29 cellular contexts compared by ENCODE assay signal in genomic region chr3:143478124-143478693, GRCh38.
DNase-seq lines count a peak whose midpoint lies in the region; ATAC-seq, FAIRE-seq and TF ChIP-seq lines count a peak whose summit lies in the region.
"Had no signal": no experiment of that assay in that cellular context is flagged by ENCODE, and none has a peak within 500 bp of the region (broad histone marks: within the 10 kb centered on the region; RNA-seq: fewer than 3 reads in every experiment).

No MANE protein-coding gene starts in this region.

- BruUV-seq in K562 (replicated peaks; lab: Mats Ljungman, UMichigan) = no TSS peak

- H3K4me3 ChIP-seq in K562 (no peak overlapping the region), upper lobe of right lung (no peak overlapping the region), stomach (no peak overlapping the region)
- H3K4me3 ChIP-seq: Peyer's patch, sigmoid colon, SJCRH30, testis had no signal

- peak; percentile 60 for ATAC-seq in GM21723 (IDR thresholded peaks at IDR 0.05; ENCODE audit: unreplicated experiment)
- ATAC-seq in K562 = no peak; the same call in 1 of the 3 replicates
- peak; percentile 45 for ATAC-seq in upper lobe of right lung
- ATAC-seq: esophagus mucosa; natural killer cell treated with Interleukin-12 subunit alpha and Interleukin-12 subunit beta and Interleukin-15 and Interleukin-18, amount 100 ng/mL, for 72 hours had no signal

- no peak for DNase-seq in K562 (ENCODE audit: extremely low read depth in 1 of 4, low spot score in 3 of 4)
- DNase-seq in medulla oblongata (ENCODE audit: extremely low spot score) = peak; percentile 19
- DNase-seq in upper lobe of right lung = no peak
- DNase-seq in UCSD-AML1 (lab: John Stamatoyannopoulos, UW; ENCODE audit: unreplicated experiment) = no peak
- DNase-seq in stomach = no peak
- no peak for DNase-seq in NCI-H2196 (lab: John Stamatoyannopoulos, UW; ENCODE audit: unreplicated experiment)
- DNase-seq: activated CD4-positive, alpha-beta T cell treated with anti-CD3 and anti-CD28 coated beads, Interleukin-2, amount 50 U/mL, for 4 hours; activated CD8-positive, alpha-beta memory T cell treated with anti-CD3 and anti-CD28 coated beads, Interleukin-2, amount 50 U/mL, for 4 hours; activated effector memory CD4-positive, alpha-beta T cell treated with Interleukin-2 at 50 U/mL for 16 hours; CD4-positive, CD25-positive, alpha-beta regulatory T cell; effector memory CD4-positive, alpha-beta T cell; hypothalamus; Kasumi-1; NCI-H1048; NCI-H2029; NCI-H446; Peyer's patch; posterior cingulate gyrus; sigmoid colon; SJCRH30; stimulated activated CD4-positive, alpha-beta T cell treated with anti-CD3 and anti-CD28 coated beads, Interleukin-15, amount 100 ng/mL, for 24 hours; testis; WERI-Rb-1 had no signal

- CTCF ChIA-PET in K562 (lab: Yijun Ruan, JAX; ENCODE audit: low intra/inter-chr PET ratio) = no interaction called here

- peak overlapping the region; percentile 21; the same call in 1 of the 2 replicates for H3K4me2 ChIP-seq in K562 (ENCODE audit: insufficient read depth, low read length)

- no peaks in the 10 kb centered on the region for H4K20me1 ChIP-seq in K562 (replicated peaks; ENCODE audit: control insufficient read depth, insufficient read depth, low read length)

- TF ChIP-seq CTCF in K562 (IDR thresholded peaks at IDR 0.05 in 2 of 3, conservative IDR thresholded peaks at IDR 0.05 in 1 of 3; ENCODE audit: insufficient read depth in 2 of 3, low read depth in 1 of 3, low read length in 3 of 3) = no peak
- TF ChIP-seq CTCF in upper lobe of right lung (IDR thresholded peaks at IDR 0.05) = no peak
- no peak for TF ChIP-seq CTCF in stomach (IDR thresholded peaks at IDR 0.05)

- peak overlapping the region; percentile 53 for H2AFZ ChIP-seq in K562 (ENCODE audit: low read depth, low read length)

- H3K4me1 ChIP-seq in K562 (replicated peaks in 1 of 2; ENCODE audit: control insufficient read depth in 2 of 2, insufficient read depth in 2 of 2, low read length in 2 of 2) = peaks cover 0 to 2% of the 10 kb centered on the region in 2 experiments; a peak in 1 of 5 replicates
- H3K4me1 ChIP-seq in upper lobe of right lung = no peaks in the 10 kb centered on the region
- H3K4me1 ChIP-seq in stomach = peaks cover 0 to 6% (median 0%) of the 10 kb centered on the region in 4 donors
- H3K4me1 ChIP-seq: Peyer's patch, sigmoid colon, testis had no signal

- H3K27ac ChIP-seq in K562 (ENCODE audit: extremely low read depth, low read depth, low read length) (no peak overlapping the region), upper lobe of right lung (no peak overlapping the region), stomach (no peak overlapping the region)
- H3K27ac ChIP-seq: Peyer's patch, sigmoid colon, SJCRH30, testis, WERI-Rb-1 had no signal

- TF ChIP-seq EP300 in K562 (IDR thresholded peaks at IDR 0.05; ENCODE audit: low read length) (no peak), stomach (IDR thresholded peaks at IDR 0.05) (no peak)

- H3K9ac ChIP-seq in K562 (ENCODE audit: insufficient read depth in 1 of 2, low read depth in 2 of 2, low read length in 2 of 2) = no peak overlapping the region

- POLR2A ChIA-PET in K562 (lab: Yijun Ruan, JAX) = interaction anchor here (1.0 kb wide), 1 partner anchor 9 kb away, joined by 3 read pairs; no protein-coding TSS in a partner anchor

- no peaks in the 10 kb centered on the region for H3K79me2 ChIP-seq in K562 (ENCODE audit: control insufficient read depth, insufficient read depth, low read length)

- no peaks in the 10 kb centered on the region for H3K9me1 ChIP-seq in K562 (ENCODE audit: control insufficient read depth, insufficient read depth, low read length)

- H3K27me3 ChIP-seq in K562 (ENCODE audit: control insufficient read depth in 2 of 2, insufficient read depth in 2 of 2, low read length in 2 of 2) = no peaks in the 10 kb centered on the region; a peak in 1 of 5 replicates
- no peaks in the 10 kb centered on the region for H3K27me3 ChIP-seq in upper lobe of right lung
- H3K27me3 ChIP-seq in stomach = no peaks in the 10 kb centered on the region
- H3K27me3 ChIP-seq: Peyer's patch, sigmoid colon, SJCRH30, testis had no signal

- peak; percentile 15 for FAIRE-seq in K562 (lab: Jason Lieb, UNC)
- FAIRE-seq: frontal cortex, HTR-8/SVneo, keratinocyte had no signal

- no peak for TF ChIP-seq POLR2A in K562 (conservative IDR thresholded peaks at IDR 0.05)
- TF ChIP-seq POLR2A in stomach (IDR thresholded peaks at IDR 0.05) = no peak

- in situ Hi-C loops in K562 (cut with MboI) = no loop called here

- H3K36me3 ChIP-seq in K562 (ENCODE audit: control insufficient read depth, insufficient read depth, low read length) (no peaks in the 10 kb centered on the region), upper lobe of right lung (no peaks in the 10 kb centered on the region), stomach (no peaks in the 10 kb centered on the region)
- H3K36me3 ChIP-seq: Peyer's patch, sigmoid colon, SJCRH30, WERI-Rb-1 had no signal

- intact Hi-C loops in K562 (cut with micrococcal nuclease) (no loop called here), upper lobe of right lung (cut with DNase I) (no loop called here), stomach (cut with DNase I; ENCODE audit: low total_unique reads) (no loop called here)

- TF ChIP-seq RAD21 in K562 (CRISPR knock-in tag; conservative IDR thresholded peaks at IDR 0.05 in 1 of 2, IDR thresholded peaks at IDR 0.05 in 1 of 2) = no peak

- 0% methylated on average over 3 of the region's 3 CpGs for WGBS in K562 (ENCODE audit: insufficient coverage, low coverage, missing lambda C conversion rate)
- 23 to 57% (median 36%) methylated on average over 3 of the region's 3 CpGs for WGBS in stomach, 5 donors

- no peaks in the 10 kb centered on the region for H3K9me3 ChIP-seq in K562 (replicated peaks; ENCODE audit: control insufficient read depth, insufficient read depth, low read depth, low read length)
- H3K9me3 ChIP-seq in upper lobe of right lung = no peaks in the 10 kb centered on the region
- H3K9me3 ChIP-seq in stomach = no peaks in the 10 kb centered on the region
- H3K9me3 ChIP-seq: Peyer's patch, sigmoid colon, SJCRH30, testis had no signal

TF ChIP-seq in K562, 482 proteins besides CTCF, POLR2A, EP300 and RAD21 (continues in another document):
- TF ChIP-seq HMG20A (CRISPR knock-in tag; conservative IDR thresholded peaks at IDR 0.05) (no peak), ZC3H11A (IDR thresholded peaks at IDR 0.05; ENCODE audit: low read depth, low read length) (no peak), ZNF253 (CRISPR knock-in tag; conservative IDR thresholded peaks at IDR 0.05) (no peak), CC2D1A (IDR thresholded peaks at IDR 0.05) (no peak), TGIF2 (CRISPR knock-in tag; IDR thresholded peaks at IDR 0.05) (no peak), SREBF2 (CRISPR knock-in tag; IDR thresholded peaks at IDR 0.05) (no peak), KAT7 (CRISPR knock-in tag; IDR thresholded peaks at IDR 0.05; ENCODE audit: borderline replicate concordance) (no peak), RUNX1 (IDR thresholded peaks at IDR 0.05; ENCODE audit: low read depth) (no peak), ZC3H4 (CRISPR knock-in tag; IDR thresholded peaks at IDR 0.05; ENCODE audit: borderline replicate concordance) (no peak), POU5F1 (IDR thresholded peaks at IDR 0.05; ENCODE audit: borderline replicate concordance, low read depth, low read length, partially characterized antibody) (no peak), RBBP5 (IDR thresholded peaks at IDR 0.05; ENCODE audit: borderline replicate concordance, insufficient read depth, low read length, poor library complexity, severe bottlenecking) (no peak), ZNF609 (CRISPR knock-in tag; IDR thresholded peaks at IDR 0.05; ENCODE audit: borderline replicate concordance) (no peak)
